ENCODE assay signal across 8 cellular contexts in genomic region chr19:1094978-1095701, GRCh38. TPM values are rescaled to one million over a fixed set of nuclear protein-coding genes. Genes with fewer than 3 reads are reported as not detected.
DNase-seq lines count a peak whose midpoint lies in the region; ATAC-seq and TF ChIP-seq lines count a peak whose summit lies in the region.

Gene POLR2E, minus strand, starts transcription at chr19:1095375. Its CDS starts 60 bp downstream, at chr19:1095315.

- peaks cover 5% of the 10 kb centered on the region for H3K9me3 Mint-ChIP-seq in nephron progenitor cell
- peaks cover 5 to 6% of the 10 kb centered on the region in 2 donors for H3K9me3 Mint-ChIP-seq in stimulated activated naive CD8-positive, alpha-beta T cell treated with anti-CD3 and anti-CD28 coated beads, Interleukin-15, amount 100 ng/mL, for 72 hours

- H3K4me3 Mint-ChIP-seq in nephron progenitor cell, result peak within 1 kb of the TSS; percentile 93
- H3K4me3 Mint-ChIP-seq in stimulated activated naive CD8-positive, alpha-beta T cell treated with anti-CD3 and anti-CD28 coated beads, Interleukin-15, amount 100 ng/mL, for 72 hours, result peak within 1 kb of the TSS; percentile 92

- peaks cover 22% of the 10 kb centered on the region for H4K20me1 ChIP-seq in Loucy (ENCODE audit: insufficient read depth, low read length, poor library complexity, severe bottlenecking)

- H3K9ac ChIP-seq in Loucy (ENCODE audit: low read depth, low read length, poor library complexity, severe bottlenecking), result peak within 1 kb of the TSS; percentile 91

- H3F3A ChIP-seq in Loucy (ENCODE audit: low read depth), result no peaks in the 10 kb centered on the region

- ATAC-seq in stimulated activated naive CD8-positive, alpha-beta T cell treated with anti-CD3 and anti-CD28 coated beads, Interleukin-15, amount 100 ng/mL, for 72 hours, result peak; percentile 93

- DNase-seq in EH (ENCODE audit: low read depth) (peak; percentile 98), H4 (ENCODE audit: low spot score) (peak; percentile 98), fibroblast of the aortic adventitia (ENCODE audit: low read depth) (peak; percentile 99), nephron progenitor cell (peak; percentile 99)
- DNase-seq in activated effector memory CD4-positive, alpha-beta T cell treated with anti-CD3 and anti-CD28 coated beads, Interleukin-2, amount 50 U/mL, for 16 hours, result peak; percentile 99
- DNase-seq in stimulated activated naive CD8-positive, alpha-beta T cell treated with anti-CD3 and anti-CD28 coated beads, Interleukin-15, amount 100 ng/mL, for 72 hours, result peak; percentile 99

- peak within 1 kb of the TSS; percentile 100 for H3K4me2 ChIP-seq in Loucy (ENCODE audit: low read depth, low read length, poor library complexity, severe bottlenecking)

- H3K9me3 ChIP-seq in Loucy (ENCODE audit: insufficient read depth, low read depth, low read length), result no peaks in the 10 kb centered on the region

- H3K27me3 Mint-ChIP-seq in nephron progenitor cell (ENCODE audit: low read depth, poor library complexity), result peaks cover 3% of the 10 kb centered on the region
- H3K27me3 Mint-ChIP-seq in stimulated activated naive CD8-positive, alpha-beta T cell treated with anti-CD3 and anti-CD28 coated beads, Interleukin-15, amount 100 ng/mL, for 72 hours, result no peaks in the 10 kb centered on the region

- H3K27me3 ChIP-seq in Loucy (ENCODE audit: insufficient read depth, low read length, poor library complexity, severe bottlenecking), result no peaks in the 10 kb centered on the region

- no peaks in the 10 kb centered on the region for H3K9me2 ChIP-seq in Loucy (replicated peaks; ENCODE audit: low read depth, low read length)

- peak within 1 kb of the TSS; percentile 99 for H3K4me3 ChIP-seq in Loucy (ENCODE audit: low read length, poor library complexity, severe bottlenecking)
- peak within 1 kb of the TSS; percentile 87 for H3K4me3 ChIP-seq in fibroblast of the aortic adventitia (ENCODE audit: low read depth, low read length)

- H2AFZ ChIP-seq in Loucy (ENCODE audit: low read length), result peak within 1 kb of the TSS; percentile 79

- H3K4me1 ChIP-seq in Loucy (ENCODE audit: insufficient read depth, low read length, poor library complexity, severe bottlenecking), result peaks cover 22% of the 10 kb centered on the region

- no peaks in the 10 kb centered on the region for H3K36me3 Mint-ChIP-seq in nephron progenitor cell (ENCODE audit: low read depth)

- H3K4me1 Mint-ChIP-seq in nephron progenitor cell, result peaks cover 52% of the 10 kb centered on the region
- H3K4me1 Mint-ChIP-seq in stimulated activated naive CD8-positive, alpha-beta T cell treated with anti-CD3 and anti-CD28 coated beads, Interleukin-15, amount 100 ng/mL, for 72 hours, result peaks cover 86% of the 10 kb centered on the region

- TF ChIP-seq CTCF in Loucy (conservative IDR thresholded peaks at IDR 0.05; ENCODE audit: low read length) (no peak), fibroblast of the aortic adventitia (IDR thresholded peaks at IDR 0.05; ENCODE audit: insufficient read depth, low read length) (no peak), nephron progenitor cell (IDR thresholded peaks at IDR 0.05) (no peak)

- peak; percentile 86 for TF ChIP-seq POLR2A in Raji (IDR thresholded peaks at IDR 0.05; ENCODE audit: insufficient read depth, low read depth, low read length)

- peaks cover 16% of the 10 kb centered on the region; the same call in 1 of the 2 replicates for H3K36me3 ChIP-seq in Loucy (ENCODE audit: insufficient read depth, low read length)

- H3K27ac Mint-ChIP-seq in nephron progenitor cell, result peak within 1 kb of the TSS; percentile 44
- H3K27ac Mint-ChIP-seq in stimulated activated naive CD8-positive, alpha-beta T cell treated with anti-CD3 and anti-CD28 coated beads, Interleukin-15, amount 100 ng/mL, for 72 hours, result peak within 1 kb of the TSS; percentile 94 to 97

- H3K79me2 ChIP-seq in Loucy (ENCODE audit: insufficient read depth, low read length), result peaks cover 38% of the 10 kb centered on the region

RNA-seq across cellular contexts. Expression of gene POLR2E, which starts in this region (rescaled TPM):
- 237 and 244 TPM in 2 replicates for total RNA-seq in H4 (2014; rRNA removed; shearing (Covaris generic))
- 27.7 and 91.2 TPM in 2 replicates for total RNA-seq in fibroblast of the aortic adventitia (ENCODE audit: low replicate concordance)

Comparison
In these comparisons a context has a peak if more than half of its experiments do, and no peak if none do; other contexts are left out.
1. Peak in every context shown above with its lines: DNase-seq, ATAC-seq and H3K4me3 ChIP-seq.